ENCODE assay signal across 8 cellular contexts in the genomic region with DNA sequence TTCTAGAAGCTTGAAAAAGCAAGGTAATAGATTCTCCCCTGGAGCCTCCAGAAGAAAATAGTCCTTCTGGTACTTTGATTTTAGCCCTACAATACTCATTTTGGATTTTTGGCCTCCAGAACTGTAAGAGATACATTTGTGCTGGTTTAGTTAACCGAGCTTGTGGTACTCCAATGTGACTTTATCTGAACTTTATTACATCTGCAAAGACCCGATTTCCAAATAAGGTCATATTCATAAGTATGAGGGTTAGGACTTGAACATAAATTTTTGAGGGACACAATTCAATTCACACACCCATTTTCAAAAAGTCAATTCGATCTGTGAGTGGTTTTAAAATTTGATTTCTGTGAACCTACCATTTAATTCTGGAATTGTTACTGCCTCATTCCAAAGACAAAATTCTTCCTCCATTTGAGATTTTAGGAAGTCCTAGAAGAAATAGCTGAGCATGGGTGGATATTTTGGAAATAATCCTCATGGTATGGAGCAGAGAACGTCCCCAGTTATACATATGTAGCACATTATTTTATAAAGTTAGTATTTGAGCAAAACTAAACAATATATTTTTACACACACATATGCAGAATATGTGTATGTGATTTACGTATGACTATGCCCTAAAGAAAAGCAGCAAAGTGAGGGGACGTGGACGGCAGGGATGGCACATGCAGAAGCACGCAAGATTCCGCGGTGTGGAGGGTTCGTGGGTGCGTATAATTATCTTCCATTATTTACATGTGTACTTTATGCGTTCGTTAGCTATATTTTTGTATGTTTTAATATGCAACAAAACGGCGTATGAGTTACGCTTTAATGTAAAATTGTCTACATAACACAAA. TPM values are rescaled to one million over a fixed set of nuclear protein-coding genes. Genes with fewer than 3 reads are reported as not detected.
A peak's percentile ranks its signal among the peaks of the same experiment; 100 is the strongest.
DNase-seq lines count a peak whose midpoint lies in the region; ATAC-seq and TF ChIP-seq lines count a peak whose summit lies in the region.

No MANE protein-coding gene starts in this region.

- ATAC-seq in lower lobe of right lung (peak in 1 of 2 donors; percentile 24), upper lobe of left lung (ENCODE audit: low FRiP score in 2 of 2) (no peak)

- DNase-seq in AG04449 (ENCODE audit: low read depth, low spot score) (no peak), KG1 (lab: John Stamatoyannopoulos, UW) (peak; percentile 58), brain microvascular endothelial cell (no peak), lower lobe of right lung (no peak), upper lobe of left lung (no peak), cortex of kidney (lab: John Stamatoyannopoulos, UW) (no peak), HPDE6-E6E7 (ENCODE audit: extremely low spot score) (no peak), NOMO-1 treated with DMSO at 0.1 percent for 48 hours (lab: John Stamatoyannopoulos, UW; ENCODE audit: unreplicated experiment) (no peak)

- 31 to 34% methylated on average over 17 of the region's 17 CpGs for WGBS in upper lobe of left lung, 2 donors

- no peak for TF ChIP-seq CTCF in AG04449 (IDR thresholded peaks at IDR 0.05; ENCODE audit: insufficient read depth, low read length, missing control alignments)
- no peak for TF ChIP-seq CTCF in brain microvascular endothelial cell (IDR thresholded peaks at IDR 0.05; ENCODE audit: low read depth, low read length, missing control alignments)
- no peak for TF ChIP-seq CTCF in lower lobe of right lung (IDR thresholded peaks at IDR 0.05)
- no peak for TF ChIP-seq CTCF in upper lobe of left lung (IDR thresholded peaks at IDR 0.05)

- no peaks in the 10 kb centered on the region for H3K27me3 ChIP-seq in brain microvascular endothelial cell (replicated peaks)
- no peaks in the 10 kb centered on the region for H3K27me3 ChIP-seq in lower lobe of right lung (ENCODE audit: low read depth)
- no peaks in the 10 kb centered on the region for H3K27me3 ChIP-seq in upper lobe of left lung

- H3K36me3 ChIP-seq in brain microvascular endothelial cell (replicated peaks) (no peaks in the 10 kb centered on the region), lower lobe of right lung (no peaks in the 10 kb centered on the region), upper lobe of left lung (peaks cover 0 to under 1% (median 0%) of the 10 kb centered on the region in 4 donors)

- H3K4me1 ChIP-seq in lower lobe of right lung (peaks cover 21% of the 10 kb centered on the region), upper lobe of left lung (peaks cover 12 to 22% (median 14%) of the 10 kb centered on the region in 4 donors)

- POLR2A ChIA-PET in AG04449 (lab: Yijun Ruan, JAX), result no interaction called here

- H3K4me3 ChIP-seq in AG04449 (ENCODE audit: low read depth, low read length) (peak overlapping the region; percentile 91), brain microvascular endothelial cell (ENCODE audit: low read depth, low read length) (peak overlapping the region; percentile 88), lower lobe of right lung (peak overlapping the region; percentile 71), upper lobe of left lung (peak overlapping the region; percentile 68 to 93 (median 84))

- H3K27ac ChIP-seq in brain microvascular endothelial cell, result peak overlapping the region; percentile 79
- peak overlapping the region; percentile 87 for H3K27ac ChIP-seq in lower lobe of right lung
- peak overlapping the region; percentile 79 to 91 (median 86) for H3K27ac ChIP-seq in upper lobe of left lung

- intact Hi-C loops in lower lobe of right lung (cut with DNase I), result no loop called here

- TF ChIP-seq EP300 in upper lobe of left lung (IDR thresholded peaks at IDR 0.05), result no peak

- no peak for TF ChIP-seq POLR2A in upper lobe of left lung (IDR thresholded peaks at IDR 0.05)

- CTCF ChIA-PET in AG04449 (lab: Yijun Ruan, JAX), result interaction anchor here (1.5 kb wide), 1 partner anchor 12 kb away, joined by 4 read pairs; no protein-coding TSS in a partner anchor

- H3K9me3 ChIP-seq in lower lobe of right lung, result no peaks in the 10 kb centered on the region
- H3K9me3 ChIP-seq in upper lobe of left lung, result no peaks in the 10 kb centered on the region

- in situ Hi-C loops in brain microvascular endothelial cell (cut with HindIII; ENCODE audit: low pct_ligation_motif_present, low sequenced_read_pairs), result no loop called here

RNA-seq across cellular contexts. Expression of a gene that starts 0.9 kb away (rescaled TPM):
- 15.9 TPM for total RNA-seq in lower lobe of right lung
- 10 to 100 TPM in 4 of 6 donors, 1 to 10 TPM in 2; 3.8 to 17.5 (median 13.5) TPM for total RNA-seq in upper lobe of left lung

RNA-seq across cellular contexts. Expression of a gene that starts 44.8 kb away (rescaled TPM):
- total RNA-seq in lower lobe of right lung (5.6 TPM), upper lobe of left lung (1 to 10 TPM in 5 of 6 donors, under 1 TPM in 1; 1.00 to 3.5 (median 1.5) TPM)
